In genomic region chrX:1390621-1391369, GRCh38 we compare ENCODE assay signal across 9 cellular contexts. TPM values are rescaled to one million over a fixed set of nuclear protein-coding genes. Genes with fewer than 3 reads are reported as not detected.
DNase-seq lines count a peak whose midpoint lies in the region; ATAC-seq and TF ChIP-seq lines count a peak whose summit lies in the region.
"Had no signal": no experiment of that assay in that cellular context is flagged by ENCODE, and none has a peak within 500 bp of the region (broad histone marks: within the 10 kb centered on the region; RNA-seq: fewer than 3 reads in every experiment).

No MANE protein-coding gene starts in this region.

- TSS peak; percentile 22 for BruUV-seq in IMR-90 (replicated peaks; lab: Mats Ljungman, UMichigan)

- DNase-seq in IMR-90 (no peak), islet precursor cell (peak; percentile 39), NCI-H1092 treated with DMSO at 0.1 percent for 48 hours (lab: John Stamatoyannopoulos, UW) (no peak), germinal center (ENCODE audit: low spot score) (no peak), A172 (ENCODE audit: low spot score) (no peak), COLO829 (ENCODE audit: low spot score) (no peak)
- DNase-seq in activated naive CD8-positive, alpha-beta T cell treated with anti-CD3 and anti-CD28 coated beads, Interleukin-2, amount 50 U/mL, for 24 hours, result no peak
- DNase-seq: NCI-H526 had no signal

- H3K4me2 ChIP-seq in IMR-90 (ENCODE audit: low read depth, low read length), result peak overlapping the region; percentile 82

- H3K9ac ChIP-seq in IMR-90 (ENCODE audit: low read depth, low read length), result peak overlapping the region; percentile 88

- H4K20me1 ChIP-seq in IMR-90 (ENCODE audit: insufficient read depth, low read length), result peaks cover 60% of the 10 kb centered on the region

- TF ChIP-seq POLR2A in IMR-90 (IDR thresholded peaks at IDR 0.05; ENCODE audit: low read depth, low read length), result no peak

- H3K36me3 Mint-ChIP-seq in activated naive CD8-positive, alpha-beta T cell treated with anti-CD3 and anti-CD28 coated beads, Interleukin-2, amount 50 U/mL, for 24 hours (ENCODE audit: low read depth), result peaks cover 61% of the 10 kb centered on the region
- peaks cover 65% of the 10 kb centered on the region for H3K36me3 Mint-ChIP-seq in stimulated activated naive CD8-positive, alpha-beta T cell treated with anti-CD3 and anti-CD28 coated beads, Interleukin-15, Interleukin-2, amounts not matched to agents 100 ng/mL and 50 ng/mL, for 24 hours (ENCODE audit: low read depth)

- H2BK20ac ChIP-seq in IMR-90 (ENCODE audit: low read depth, low read length), result no peak overlapping the region

- 73% methylated on average over 7 of the region's 30 CpGs; no CpG with 5 or more reads in 1 of the 2 experiments for whole genome bisulfite sequencing in IMR-90 (ENCODE audit: extremely low coverage in 2 of 2, insufficient read length in 1 of 2), 2 experiments

- peak overlapping the region; percentile 94 for H3K4me3 ChIP-seq in IMR-90 (ENCODE audit: insufficient read depth, low read depth, low read length)

- H4K5ac ChIP-seq in IMR-90 (ENCODE audit: low read depth, low read length), result no peak overlapping the region

- H3K27ac Mint-ChIP-seq in activated naive CD8-positive, alpha-beta T cell treated with anti-CD3 and anti-CD28 coated beads, Interleukin-2, amount 50 U/mL, for 24 hours, result peak overlapping the region; percentile 92
- H3K27ac Mint-ChIP-seq in stimulated activated naive CD8-positive, alpha-beta T cell treated with anti-CD3 and anti-CD28 coated beads, Interleukin-15, Interleukin-2, amounts not matched to agents 100 ng/mL and 50 ng/mL, for 24 hours, result peak overlapping the region; percentile 93

- peak overlapping the region; percentile 84; the same call in 1 of the 2 replicates for H3K14ac ChIP-seq in IMR-90 (replicated peaks; ENCODE audit: low read depth, low read length)

- no peak overlapping the region for H2BK120ac ChIP-seq in IMR-90 (ENCODE audit: low read depth, low read length)

- peaks cover 62% of the 10 kb centered on the region for H3K4me1 Mint-ChIP-seq in activated naive CD8-positive, alpha-beta T cell treated with anti-CD3 and anti-CD28 coated beads, Interleukin-2, amount 50 U/mL, for 24 hours
- H3K4me1 Mint-ChIP-seq in stimulated activated naive CD8-positive, alpha-beta T cell treated with anti-CD3 and anti-CD28 coated beads, Interleukin-15, Interleukin-2, amounts not matched to agents 100 ng/mL and 50 ng/mL, for 24 hours (ENCODE audit: low read depth), result peaks cover 71% of the 10 kb centered on the region

- ATAC-seq in IMR-90 (ENCODE audit: low read depth), result no peak
- ATAC-seq in activated naive CD8-positive, alpha-beta T cell treated with anti-CD3 and anti-CD28 coated beads, Interleukin-2, amount 50 U/mL, for 24 hours, result no peak

- H3K79me1 ChIP-seq in IMR-90 (ENCODE audit: low read depth in 1 of 2, low read length in 2 of 2), result peaks cover 5 to 51% of the 10 kb centered on the region in 2 experiments; a peak in 3 of 4 replicates

- CTCF ChIA-PET in IMR-90 (lab: Yijun Ruan, JAX), result no interaction called here

- intact Hi-C loops in IMR-90 (cut with micrococcal nuclease), result loop anchor here (10.0 kb wide), 1 partner anchor 54 kb away; no protein-coding TSS in a partner anchor

- no peaks in the 10 kb centered on the region for H3K9me3 ChIP-seq in IMR-90 (ENCODE audit: control insufficient read depth, insufficient read depth, low read length)

- H3K4me3 Mint-ChIP-seq in activated naive CD8-positive, alpha-beta T cell treated with anti-CD3 and anti-CD28 coated beads, Interleukin-2, amount 50 U/mL, for 24 hours, result peak overlapping the region; percentile 89
- peak overlapping the region; percentile 94 for H3K4me3 Mint-ChIP-seq in stimulated activated naive CD8-positive, alpha-beta T cell treated with anti-CD3 and anti-CD28 coated beads, Interleukin-15, Interleukin-2, amounts not matched to agents 100 ng/mL and 50 ng/mL, for 24 hours

- in situ Hi-C loops in IMR-90 (cut with MboI; ENCODE audit: low sequenced_read_pairs), result no loop called here

- POLR2A ChIA-PET in IMR-90 (lab: Charles Lee; ENCODE audit: unreplicated experiment), result no interaction called here

- no peaks in the 10 kb centered on the region for H3K27me3 Mint-ChIP-seq in activated naive CD8-positive, alpha-beta T cell treated with anti-CD3 and anti-CD28 coated beads, Interleukin-2, amount 50 U/mL, for 24 hours
- no peaks in the 10 kb centered on the region for H3K27me3 Mint-ChIP-seq in stimulated activated naive CD8-positive, alpha-beta T cell treated with anti-CD3 and anti-CD28 coated beads, Interleukin-15, Interleukin-2, amounts not matched to agents 100 ng/mL and 50 ng/mL, for 24 hours

- H2AFZ ChIP-seq in IMR-90 (replicated peaks; ENCODE audit: low read length, poor library complexity), result no peak overlapping the region

- no peak for TF ChIP-seq RAD21 in IMR-90 (IDR thresholded peaks at IDR 0.05; ENCODE audit: low read length)

- H3K27me3 ChIP-seq in IMR-90 (ENCODE audit: control insufficient read depth, insufficient read depth, low read length), result no peaks in the 10 kb centered on the region

- no peak overlapping the region for H3K18ac ChIP-seq in IMR-90 (ENCODE audit: low read depth, low read length)

- peak overlapping the region; percentile 23 for H2BK5ac ChIP-seq in IMR-90 (ENCODE audit: low read depth, low read length, poor library complexity, severe bottlenecking)

- peak overlapping the region; percentile 60; the same call in 1 of the 2 replicates for H2AK5ac ChIP-seq in IMR-90 (ENCODE audit: low read depth, low read length)

- dilution Hi-C loops in IMR-90 (cut with HindIII; ENCODE audit: low sequenced_read_pairs, unreplicated experiment), result no loop called here

- H3K36me3 ChIP-seq in IMR-90 (ENCODE audit: control insufficient read depth, insufficient read depth, low read length), result peaks cover 48% of the 10 kb centered on the region

- no peaks in the 10 kb centered on the region; the same call in 1 of the 2 replicates for H3K4me1 ChIP-seq in IMR-90 (ENCODE audit: control insufficient read depth, insufficient read depth, low read length)

- H3K9me1 ChIP-seq in IMR-90 (ENCODE audit: insufficient read depth, low read length), result peaks cover 6% of the 10 kb centered on the region; the same call in 1 of the 2 replicates

- H4K91ac ChIP-seq in IMR-90 (ENCODE audit: insufficient read depth, low read depth, low read length), result 0 out of 2 replicates have a peak overlapping the region, but pooled peaks have one; percentile 42

- H3K23ac ChIP-seq in IMR-90 (ENCODE audit: low read depth, low read length), result 0 out of 2 replicates have a peak overlapping the region, but pooled peaks have one; percentile 56

- peak overlapping the region; percentile 79 for H3K4ac ChIP-seq in IMR-90 (ENCODE audit: low read depth, low read length)

- TF ChIP-seq CTCF in IMR-90 (conservative IDR thresholded peaks at IDR 0.05; ENCODE audit: low read depth, low read length), result no peak

- peak overlapping the region in 1 of 2 experiments; percentile 45; a peak in 1 of 4 replicates for H4K8ac ChIP-seq in IMR-90 (ENCODE audit: low read depth in 2 of 2, low read length in 2 of 2)

- peak overlapping the region; percentile 100 for H2AK9ac ChIP-seq in IMR-90 (replicated peaks; ENCODE audit: low read depth, low read length, poor library complexity)

- H3K27ac ChIP-seq in IMR-90 (ENCODE audit: insufficient read depth, low read length), result peak overlapping the region; percentile 67

- no peak overlapping the region for H2BK15ac ChIP-seq in IMR-90 (ENCODE audit: low read depth, low read length)

- H3K56ac ChIP-seq in IMR-90 (ENCODE audit: extremely low read depth, insufficient read depth, low read length), result peak overlapping the region; percentile 22; the same call in 1 of the 2 replicates

- no peaks in the 10 kb centered on the region for H3K9me3 Mint-ChIP-seq in activated naive CD8-positive, alpha-beta T cell treated with anti-CD3 and anti-CD28 coated beads, Interleukin-2, amount 50 U/mL, for 24 hours
- no peaks in the 10 kb centered on the region for H3K9me3 Mint-ChIP-seq in stimulated activated naive CD8-positive, alpha-beta T cell treated with anti-CD3 and anti-CD28 coated beads, Interleukin-15, Interleukin-2, amounts not matched to agents 100 ng/mL and 50 ng/mL, for 24 hours

TF ChIP-seq in IMR-90, 13 proteins besides CTCF, POLR2A, EP300 and RAD21:
- TF ChIP-seq RCOR1 (IDR thresholded peaks at IDR 0.05; ENCODE audit: insufficient replicate concordance, low read length) (no peak), MAZ (IDR thresholded peaks at IDR 0.05; ENCODE audit: borderline replicate concordance, low read depth, low read length) (no peak), BHLHE40 (IDR thresholded peaks at IDR 0.05; ENCODE audit: low read depth, low read length) (no peak), FOS (IDR thresholded peaks at IDR 0.05; ENCODE audit: low read depth, low read length) (no peak), MXI1 (IDR thresholded peaks at IDR 0.05; ENCODE audit: borderline replicate concordance, low read depth, low read length) (no peak), CEBPB (IDR thresholded peaks at IDR 0.05; ENCODE audit: low read depth, low read length) (no peak)

RNA-seq across cellular contexts. Expression of gene SLC25A6, which starts 1.1 kb away (rescaled TPM):
- total RNA-seq in IMR-90 (2012; rRNA removed), result 166 and 264 TPM in 2 replicates
- 565 and 615 TPM in 2 replicates for polyA plus RNA-seq in IMR-90 (2012; rRNA removed)
- 672 and 1,125 TPM in 2 replicates for polyA plus RNA-seq in IMR-90 (2012; cell fraction: cytosol; rRNA removed)
- polyA plus RNA-seq in IMR-90 (2012; cell fraction: nucleus; rRNA removed; ENCODE audit: low replicate concordance), result 304 and 505 TPM in 2 replicates
- total RNA-seq in A172 (2014; rRNA removed; shearing (Covaris generic)), result 121 and 163 TPM in 2 replicates

RNA-seq across cellular contexts. Expression of gene IL3RA, which starts 54.2 kb away (rescaled TPM):
- not detected in 2 replicates for total RNA-seq in IMR-90 (2012; rRNA removed)
- polyA plus RNA-seq in IMR-90 (2012; rRNA removed), result not detected in 2 replicates
- not detected in 2 replicates for polyA plus RNA-seq in IMR-90 (2012; cell fraction: cytosol; rRNA removed)
- polyA plus RNA-seq in IMR-90 (2012; cell fraction: nucleus; rRNA removed; ENCODE audit: low replicate concordance), result not detected in 2 replicates
- total RNA-seq in A172 (2014; rRNA removed; shearing (Covaris generic)), result not detected in 2 replicates
